In genomic region chr16:68257251-68257905, GRCh38 we compare ENCODE assay signal across 1 cellular context.
A peak's percentile ranks its signal among the peaks of the same experiment; 100 is the strongest.
TF ChIP-seq lines count a peak whose summit lies in the region.

No MANE protein-coding gene starts in this region.

TF ChIP-seq in HepG2, 621 proteins besides CTCF, POLR2A, EP300 and RAD21:
- 0 out of 2 replicates have a peak, but pooled peaks have one; percentile 8 for TF ChIP-seq ATAD3A (CRISPR knock-in tag; IDR thresholded peaks at IDR 0.05)
- TF ChIP-seq ZNF33B (CRISPR knock-in tag; IDR thresholded peaks at IDR 0.05), result 0 out of 2 replicates have a peak, but pooled peaks have one; percentile 15
- no peak for TF ChIP-seq DR1 (CRISPR knock-in tag; IDR thresholded peaks at IDR 0.05)
- TF ChIP-seq NFYC (CRISPR knock-in tag; IDR thresholded peaks at IDR 0.05), result no peak
- 0 out of 2 replicates have a peak, but pooled peaks have one; percentile 5 for TF ChIP-seq ZNF782 (CRISPR knock-in tag; IDR thresholded peaks at IDR 0.05; ENCODE audit: borderline replicate concordance)
- TF ChIP-seq ZNF609 (CRISPR knock-in tag; IDR thresholded peaks at IDR 0.05; ENCODE audit: borderline replicate concordance), result no peak
- TF ChIP-seq KLF16 (CRISPR knock-in tag; IDR thresholded peaks at IDR 0.05), result 0 out of 4 replicates have a peak, but pooled peaks of 1 of the 2 experiments have one; percentile 21
- TF ChIP-seq MXD3 (CRISPR knock-in tag; IDR thresholded peaks at IDR 0.05), result 0 out of 2 replicates have a peak, but pooled peaks have one; percentile 8
- TF ChIP-seq PRDM10 (CRISPR knock-in tag; IDR thresholded peaks at IDR 0.05; ENCODE audit: low read depth), result peak; percentile 6; the same call in 1 of the 2 replicates
- TF ChIP-seq ZNF484 (CRISPR knock-in tag; IDR thresholded peaks at IDR 0.05; ENCODE audit: borderline replicate concordance, low read depth), result no peak
- 0 out of 2 replicates have a peak, but pooled peaks have one; percentile 0 for TF ChIP-seq ZNF558 (CRISPR knock-in tag; IDR thresholded peaks at IDR 0.05; ENCODE audit: borderline replicate concordance)
- peak; percentile 8; the same call in 1 of the 2 replicates for TF ChIP-seq ZNF768 (CRISPR knock-in tag; IDR thresholded peaks at IDR 0.05)
- no peak for TF ChIP-seq SALL2 (CRISPR knock-in tag; IDR thresholded peaks at IDR 0.05)
- peak; percentile 8; the same call in 1 of the 2 replicates for TF ChIP-seq NRL (CRISPR knock-in tag; IDR thresholded peaks at IDR 0.05; ENCODE audit: borderline replicate concordance)
- no peak for TF ChIP-seq SMAD3 (CRISPR knock-in tag; IDR thresholded peaks at IDR 0.05)
- no peak for TF ChIP-seq FOXO1 (CRISPR knock-in tag; IDR thresholded peaks at IDR 0.05)
- TF ChIP-seq ZNF569 (CRISPR knock-in tag; IDR thresholded peaks at IDR 0.05; ENCODE audit: borderline replicate concordance), result 0 out of 2 replicates have a peak, but pooled peaks have one; percentile 23
- TF ChIP-seq MXD4 (CRISPR knock-in tag; IDR thresholded peaks at IDR 0.05), result no peak
- TF ChIP-seq NFKB2 (CRISPR knock-in tag; IDR thresholded peaks at IDR 0.05; ENCODE audit: borderline replicate concordance), result peak; percentile 16; the same call in 1 of the 2 replicates
- TF ChIP-seq HDAC1 (CRISPR knock-in tag; IDR thresholded peaks at IDR 0.05), result 0 out of 2 replicates have a peak, but pooled peaks have one; percentile 5
- no peak for TF ChIP-seq ZBED4 (CRISPR knock-in tag; IDR thresholded peaks at IDR 0.05; ENCODE audit: borderline replicate concordance)
- no peak for TF ChIP-seq ZNF331 (CRISPR knock-in tag; IDR thresholded peaks at IDR 0.05)
- no peak for TF ChIP-seq ZNF367 (CRISPR knock-in tag; IDR thresholded peaks at IDR 0.05; ENCODE audit: borderline replicate concordance)
- 0 out of 2 replicates have a peak, but pooled peaks have one; percentile 13 for TF ChIP-seq POGK (CRISPR knock-in tag; conservative IDR thresholded peaks at IDR 0.05)
- 0 out of 2 replicates have a peak, but pooled peaks have one; percentile 6 for TF ChIP-seq ARNT2 (CRISPR knock-in tag; IDR thresholded peaks at IDR 0.05; ENCODE audit: low read depth)
- 0 out of 2 replicates have a peak, but pooled peaks have one; percentile 7 for TF ChIP-seq ZNF543 (CRISPR knock-in tag; IDR thresholded peaks at IDR 0.05)
- TF ChIP-seq ZBTB33 (CRISPR knock-in tag; IDR thresholded peaks at IDR 0.05), result peak; percentile 81
- TF ChIP-seq THRA (CRISPR knock-in tag; IDR thresholded peaks at IDR 0.05; ENCODE audit: borderline replicate concordance), result no peak
- no peak for TF ChIP-seq DRAP1 (CRISPR knock-in tag; IDR thresholded peaks at IDR 0.05)
- 0 out of 2 replicates have a peak, but pooled peaks have one; percentile 6 for TF ChIP-seq MTERF4 (CRISPR knock-in tag; IDR thresholded peaks at IDR 0.05)
- TF ChIP-seq ZNF430 (CRISPR knock-in tag; IDR thresholded peaks at IDR 0.05), result no peak
- TF ChIP-seq CBX5 (CRISPR knock-in tag; IDR thresholded peaks at IDR 0.05; ENCODE audit: borderline replicate concordance), result 0 out of 2 replicates have a peak, but pooled peaks have one; percentile 8
- TF ChIP-seq NR2C2 (CRISPR knock-in tag; IDR thresholded peaks at IDR 0.05; ENCODE audit: borderline replicate concordance), result peak; percentile 1; the same call in 1 of the 2 replicates
